Comparison of ENCODE assay signal across 22 cellular contexts in the genomic region with DNA sequence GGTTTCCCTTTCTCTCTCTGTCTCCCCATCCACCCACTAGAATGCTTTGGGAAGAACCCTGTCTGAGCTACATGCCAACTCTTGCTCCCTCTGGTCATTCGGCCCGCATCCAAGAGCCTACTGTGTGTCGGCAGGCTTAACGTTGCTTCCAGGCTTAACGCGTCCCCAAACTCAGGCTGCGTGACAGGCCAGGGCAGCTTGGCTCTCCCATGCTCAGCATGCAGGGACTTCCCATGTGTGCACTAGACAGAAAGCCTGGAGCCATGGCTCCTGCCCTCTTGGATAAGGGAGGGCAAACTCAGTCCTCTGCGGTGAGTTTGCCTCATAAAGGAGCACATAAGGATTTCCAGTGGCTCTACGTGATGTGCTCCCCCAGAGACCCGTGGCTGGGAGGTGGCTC. TPM values are rescaled to one million over a fixed set of nuclear protein-coding genes. Genes with fewer than 3 reads are reported as not detected.
DNase-seq lines count a peak whose midpoint lies in the region; ATAC-seq and TF ChIP-seq lines count a peak whose summit lies in the region.
"Had no signal": no experiment of that assay in that cellular context is flagged by ENCODE, and none has a peak within 500 bp of the region (broad histone marks: within the 10 kb centered on the region; RNA-seq: fewer than 3 reads in every experiment).

No MANE protein-coding gene starts in this region.

- no peak for TF ChIP-seq POLR2A in gastrocnemius medialis (IDR thresholded peaks at IDR 0.05)

- H3K27ac ChIP-seq in gastrocnemius medialis (peak overlapping the region in 3 of 4 donors; percentile 72 to 80 (median 73)), aorta (ENCODE audit: low read depth in 1 of 2, low read length in 2 of 2) (no peak overlapping the region)
- H3K27ac ChIP-seq: 22Rv1, C4-2B had no signal

- ATAC-seq in gastrocnemius medialis = no peak
- peak; percentile 31 for ATAC-seq in aorta (ENCODE audit: low FRiP score)
- ATAC-seq in sciatic nerve = no peak
- ATAC-seq: A549 had no signal

- H3K27me3 ChIP-seq in gastrocnemius medialis (no peaks in the 10 kb centered on the region), aorta (ENCODE audit: control insufficient read depth in 1 of 2, insufficient read depth in 2 of 2, low read length in 1 of 2) (no peaks in the 10 kb centered on the region)
- H3K27me3 ChIP-seq: BLaER1 treated with 17β-estradiol and CSF1 and Interleukin-3, amounts not matched to agents 10 nM and 100 nM had no signal

- no peak overlapping the region for H3K4me3 ChIP-seq in gastrocnemius medialis
- H3K4me3 ChIP-seq in aorta (ENCODE audit: low read length in 2 of 2) = no peak overlapping the region
- H3K4me3 ChIP-seq: A549; BLaER1 treated with 17β-estradiol and CSF1 and Interleukin-3, amounts not matched to agents 10 nM and 100 nM had no signal

- in situ Hi-C loops in G401 (cut with HindIII; ENCODE audit: low sequenced_read_pairs) (loop anchor here (25.0 kb wide), 1 partner anchor 167 kb away; no protein-coding TSS in a partner anchor), gastrocnemius medialis (cut with MboI; ENCODE audit: low sequenced_read_pairs in 4 of 4) (loop anchor here in 1 of 4 donors (10.0 kb wide), 1 partner anchor 89 kb away; no protein-coding TSS in a partner anchor)

- TF ChIP-seq CTCF in gastrocnemius medialis (IDR thresholded peaks at IDR 0.05 in 4 of 5, conservative IDR thresholded peaks at IDR 0.05 in 1 of 5) = no peak

- 96 to 97% methylated on average over 10 of the region's 10 CpGs for WGBS in aorta, 2 donors

- intact Hi-C loops in gastrocnemius medialis (cut with DNase I; ENCODE audit: low total_unique reads) (no loop called here), aorta (cut with DNase I) (no loop called here), sciatic nerve (cut with DNase I) (no loop called here)

- DNase-seq in G401 (ENCODE audit: low spot score) = peak; percentile 29
- DNase-seq in cerebellar cortex (ENCODE audit: low spot score) = peak; percentile 17
- DNase-seq in gastrocnemius medialis = no peak
- peak in 1 of 2 donors; percentile 57 for DNase-seq in aorta
- no peak for DNase-seq in activated CD4-positive, CD25-positive, alpha-beta regulatory T cell (lab: John Stamatoyannopoulos, UW)
- DNase-seq in sciatic nerve (ENCODE audit: low spot score) = no peak
- no peak for DNase-seq in inferior parietal cortex (ENCODE audit: extremely low spot score)
- DNase-seq: AML-193; CD4-positive, alpha-beta memory T cell; CD8-positive, alpha-beta memory T cell; COR-L47; DMS 273 treated with DMSO at 0.1 percent for 48 hours; DMS153; DMS53; DMS79; DND-41; EL; GF-D8 had no signal

- H3K4me1 ChIP-seq in gastrocnemius medialis (peaks cover 10 to 18% of the 10 kb centered on the region in 2 donors), aorta (ENCODE audit: control insufficient read depth in 1 of 2, insufficient read depth in 2 of 2, low read length in 2 of 2) (no peaks in the 10 kb centered on the region)

- peaks cover 0 to 28% of the 10 kb centered on the region in 2 donors for H3K36me3 ChIP-seq in gastrocnemius medialis
- H3K36me3 ChIP-seq in aorta (ENCODE audit: control insufficient read depth in 1 of 2, insufficient read depth in 2 of 2, low read length in 1 of 2) = no peaks in the 10 kb centered on the region

- H3K9me3 ChIP-seq in gastrocnemius medialis = no peaks in the 10 kb centered on the region
- no peaks in the 10 kb centered on the region for H3K9me3 ChIP-seq in aorta (ENCODE audit: control insufficient read depth, low read length)
- H3K9me3 ChIP-seq: A549 had no signal

RNA-seq across cellular contexts. Expression of a gene that starts 43.2 kb away (rescaled TPM):
- 2,056 and 2,130 TPM in 2 replicates for total RNA-seq in G401 (2014; rRNA removed; shearing (Covaris generic))
- total RNA-seq in gastrocnemius medialis = 100 to 1,000 TPM; 572 to 825 (median 762) TPM
- total RNA-seq in aorta = 1,000 to 10,000 TPM; 1,008 to 1,106 TPM
- polyA plus RNA-seq in aorta = 1,000 to 10,000 TPM; 4,480 to 7,651 TPM
- 1,183 TPM for total RNA-seq in sciatic nerve

Comparison
In these comparisons a context has a peak if more than half of its experiments do, and no peak if none do; other contexts are left out.
1. DNase-seq: peak in G401 (single experiment) and cerebellar cortex (single experiment); none in gastrocnemius medialis (0 of 2), activated CD4-positive, CD25-positive, alpha-beta regulatory T cell (0 of 4), sciatic nerve (single experiment) and inferior parietal cortex (single experiment).
2. H3K27ac ChIP-seq: peak in gastrocnemius medialis (3 of 4); none in aorta (0 of 2).